ENCODE assay signal across 39 cellular contexts in the genomic region with DNA sequence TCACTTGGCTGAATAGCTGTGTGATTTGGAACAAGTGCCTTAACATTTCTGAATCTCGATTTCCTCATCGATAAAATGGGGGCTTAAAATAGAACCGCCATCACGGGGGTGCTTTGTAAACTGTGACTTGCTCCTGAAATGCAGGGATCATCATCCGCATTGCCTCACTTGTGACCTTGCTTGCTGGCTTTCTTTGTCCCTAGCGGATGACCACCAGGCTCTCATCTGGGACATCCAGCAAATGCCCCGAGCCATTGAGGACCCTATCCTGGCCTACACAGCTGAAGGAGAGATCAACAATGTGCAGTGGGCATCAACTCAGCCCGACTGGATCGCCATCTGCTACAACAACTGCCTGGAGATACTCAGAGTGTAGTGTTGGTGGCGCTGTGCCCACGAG.
"Had no signal": no experiment of that assay in that cellular context is flagged by ENCODE, and none has a peak within 500 bp of the region (broad histone marks: within the 10 kb centered on the region; RNA-seq: fewer than 3 reads in every experiment).

No MANE protein-coding gene starts in this region.

- H3K4me1 Mint-ChIP-seq: activated B cell treated with CpG ODN at 0.5 μM for 24 hours had no signal

- DNase-seq: activated B cell treated with CpG ODN at 0.5 μM for 24 hours; activated CD4-positive, alpha-beta memory T cell treated with anti-CD3 and anti-CD28 coated beads for 36 hours; activated CD4-positive, alpha-beta T cell treated with anti-CD3 and anti-CD28 coated beads for 4 hours; activated CD4-positive, alpha-beta T cell treated with anti-CD3 and anti-CD28 coated beads, Interleukin-2, amount 50 U/mL, for 1 hour; activated CD4-positive, CD25-positive, alpha-beta regulatory T cell treated with anti-CD3 and anti-CD28 coated beads, Interleukin-2, amount 50 U/mL, for 72 hours; activated CD8-positive, alpha-beta memory T cell treated with anti-CD3 and anti-CD28 coated beads, Interleukin-2, amount 50 U/mL, for 4 hours; activated gamma-delta T cell; activated naive CD4-positive, alpha-beta T cell treated with Interleukin-2 at 50 U/mL for 16 hours; activated naive CD8-positive, alpha-beta T cell treated with anti-CD3 and anti-CD28 coated beads, Interleukin-2, amount 10 ng/mL, durations not matched to agents 7 days and 5 days; activated T-cell treated with anti-CD3 and anti-CD28 coated beads for 4 hours; activated T-cell treated with anti-CD3 and anti-CD28 coated beads, Interleukin-2, amount 50 U/mL, for 4 hours; amygdala; MM.1S; MV-4-11; NCI-H1105; NCI-H1417 treated with DMSO at 0.1 percent for 48 hours; NCI-H187; NCI-H2029 treated with DMSO at 0.1 percent for 48 hours; NCI-H2107; NCI-H2171; NCI-H510A; NCI-H526; NCI-H748 treated with DMSO at 0.1 percent for 48 hours; NK-92 treated with Interleukin-12 subunit alpha and Interleukin-12 subunit beta, amount 100 ng/mL, for 24 hours; PC-3; Peyer's patch; RPMI8226; SIG-M5; SW 1271; T-helper 1 cell; T-helper 2 cell; T-helper 9 cell had no signal

- H3K4me3 Mint-ChIP-seq: activated B cell treated with CpG ODN at 0.5 μM for 24 hours; activated CD4-positive, alpha-beta memory T cell treated with anti-CD3 and anti-CD28 coated beads for 36 hours; activated naive CD4-positive, alpha-beta T cell treated with anti-CD3 and anti-CD28 coated beads, Interleukin-2, amount 50 U/mL, for 24 hours; activated naive CD8-positive, alpha-beta T cell treated with anti-CD3 and anti-CD28 coated beads, Interleukin-2, amount 10 ng/mL, durations not matched to agents 7 days and 5 days; activated T-cell treated with anti-CD3 and anti-CD28 coated beads, Interleukin-2, amount 50 U/mL, for 4 hours; activated T-helper 1 cell treated with anti-CD3 and anti-CD28 coated beads, Interleukin-12 subunit alpha, Interleukin-12 subunit beta, Interleukin-2, Interleukin-4 antibody, amounts not matched to agents 30 ng/mL and 10 ng/mL and 1 ng/mL, durations not matched to agents 14 hours and 24 hours and 36 hours; central memory CD8-positive, alpha-beta T cell had no signal

- H3K27ac ChIP-seq: ascending aorta, cardiac muscle cell, KMS-11, Peyer's patch, VCaP had no signal

- H3K27me3 Mint-ChIP-seq: activated B cell treated with CpG ODN at 0.5 μM for 24 hours; activated CD4-positive, alpha-beta memory T cell treated with anti-CD3 and anti-CD28 coated beads for 36 hours; activated naive CD4-positive, alpha-beta T cell treated with anti-CD3 and anti-CD28 coated beads, Interleukin-2, amount 50 U/mL, for 24 hours; activated naive CD8-positive, alpha-beta T cell treated with anti-CD3 and anti-CD28 coated beads, Interleukin-2, amount 10 ng/mL, durations not matched to agents 7 days and 5 days; central memory CD8-positive, alpha-beta T cell had no signal

- H3K9me3 Mint-ChIP-seq: activated B cell treated with CpG ODN at 0.5 μM for 24 hours; activated CD4-positive, alpha-beta memory T cell treated with anti-CD3 and anti-CD28 coated beads for 36 hours; activated naive CD4-positive, alpha-beta T cell treated with anti-CD3 and anti-CD28 coated beads, Interleukin-2, amount 50 U/mL, for 24 hours; activated naive CD8-positive, alpha-beta T cell treated with anti-CD3 and anti-CD28 coated beads, Interleukin-2, amount 10 ng/mL, durations not matched to agents 7 days and 5 days; activated T-cell treated with anti-CD3 and anti-CD28 coated beads, Interleukin-2, amount 50 U/mL, for 4 hours; activated T-helper 1 cell treated with anti-CD3 and anti-CD28 coated beads, Interleukin-12 subunit alpha, Interleukin-12 subunit beta, Interleukin-2, Interleukin-4 antibody, amounts not matched to agents 30 ng/mL and 10 ng/mL and 1 ng/mL, durations not matched to agents 14 hours and 24 hours and 36 hours; central memory CD8-positive, alpha-beta T cell had no signal

- H3K9me3 ChIP-seq: ascending aorta, Peyer's patch had no signal

- H3K27me3 ChIP-seq: ascending aorta, cardiac muscle cell, Peyer's patch had no signal

- H3K4me3 ChIP-seq: ascending aorta, cardiac muscle cell, Peyer's patch had no signal

- H3K27ac Mint-ChIP-seq: activated B cell treated with CpG ODN at 0.5 μM for 24 hours; activated CD4-positive, alpha-beta memory T cell treated with anti-CD3 and anti-CD28 coated beads for 36 hours; activated naive CD4-positive, alpha-beta T cell treated with anti-CD3 and anti-CD28 coated beads, Interleukin-2, amount 50 U/mL, for 24 hours; activated naive CD8-positive, alpha-beta T cell treated with anti-CD3 and anti-CD28 coated beads, Interleukin-2, amount 10 ng/mL, durations not matched to agents 7 days and 5 days; activated T-helper 1 cell treated with anti-CD3 and anti-CD28 coated beads, Interleukin-12 subunit alpha, Interleukin-12 subunit beta, Interleukin-2, Interleukin-4 antibody, amounts not matched to agents 30 ng/mL and 10 ng/mL and 1 ng/mL, durations not matched to agents 14 hours and 24 hours and 36 hours had no signal
